ENCODE assay signal across 9 cellular contexts in the genomic region with DNA sequence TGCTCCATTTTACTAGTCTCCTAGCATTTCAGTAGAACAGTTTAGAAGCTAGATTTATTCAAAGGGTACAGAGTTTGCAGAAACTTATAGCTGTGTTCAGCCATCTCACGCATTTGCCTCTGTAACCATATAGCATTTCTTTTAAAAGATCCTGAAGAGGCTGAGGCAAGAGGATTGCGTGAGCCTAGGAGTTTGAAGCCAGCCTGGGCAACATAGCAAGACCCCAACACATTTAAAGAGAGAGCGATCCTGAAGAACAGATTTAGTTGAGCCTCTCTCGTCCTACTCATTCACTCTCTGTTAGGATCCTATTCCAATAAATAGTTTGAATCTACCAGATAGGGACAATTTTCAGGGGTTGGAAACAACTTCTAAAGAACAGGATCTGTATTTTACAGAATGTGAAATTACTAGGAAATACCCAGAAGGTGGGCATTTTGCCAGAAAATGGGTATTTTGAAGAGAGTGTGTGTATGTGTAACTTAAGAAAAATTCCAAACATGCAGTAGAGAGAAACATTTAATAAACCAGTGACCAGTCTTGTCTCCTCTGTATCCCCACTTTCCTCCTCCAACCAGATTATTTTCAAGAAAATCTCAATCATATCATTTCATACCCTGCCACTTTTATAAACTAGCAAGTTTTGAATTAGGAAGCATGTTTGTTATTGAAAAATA. TPM values are rescaled to one million over a fixed set of nuclear protein-coding genes. Genes with fewer than 3 reads are reported as not detected.
A peak's percentile ranks its signal among the peaks of the same experiment; 100 is the strongest.
DNase-seq lines count a peak whose midpoint lies in the region; ATAC-seq, FAIRE-seq and TF ChIP-seq lines count a peak whose summit lies in the region.
"Had no signal": no experiment of that assay in that cellular context is flagged by ENCODE, and none has a peak within 500 bp of the region (broad histone marks: within the 10 kb centered on the region; RNA-seq: fewer than 3 reads in every experiment).

No MANE protein-coding gene starts in this region.

- no peaks in the 10 kb centered on the region for H3K9me3 ChIP-seq in CD4-positive, CD25-positive, alpha-beta regulatory T cell (ENCODE audit: control insufficient read depth in 2 of 2, low read length in 2 of 2)
- no peaks in the 10 kb centered on the region for H3K9me3 ChIP-seq in right cardiac atrium (ENCODE audit: control insufficient read depth, low read length)
- H3K9me3 ChIP-seq: prostate gland had no signal

- H3K4me1 ChIP-seq in CD4-positive, CD25-positive, alpha-beta regulatory T cell (ENCODE audit: control insufficient read depth, insufficient read depth, low read length, poor library complexity, severe bottlenecking) = peaks cover 74% of the 10 kb centered on the region
- peaks cover 5% of the 10 kb centered on the region for H3K4me1 ChIP-seq in right cardiac atrium (ENCODE audit: control insufficient read depth, insufficient read depth, low read length)

- no peaks in the 10 kb centered on the region for H3K27me3 Mint-ChIP-seq in CD4-positive, CD25-positive, alpha-beta regulatory T cell
- H3K27me3 Mint-ChIP-seq in natural killer cell (ENCODE audit: low read depth in 2 of 2) = no peaks in the 10 kb centered on the region

- H3K4me1 Mint-ChIP-seq in CD4-positive, CD25-positive, alpha-beta regulatory T cell = peaks cover 28 to 71% (median 55%) of the 10 kb centered on the region in 4 donors
- peaks cover 57 to 60% of the 10 kb centered on the region in 2 donors for H3K4me1 Mint-ChIP-seq in natural killer cell

- H3K27ac ChIP-seq in CD4-positive, CD25-positive, alpha-beta regulatory T cell (ENCODE audit: insufficient read depth, low read length, poor library complexity, severe bottlenecking) = no peak overlapping the region
- no peak overlapping the region for H3K27ac ChIP-seq in right cardiac atrium (ENCODE audit: low read length)

- peak overlapping the region; percentile 33 for H3K4me3 ChIP-seq in CD4-positive, CD25-positive, alpha-beta regulatory T cell (ENCODE audit: low read depth, low read length)
- H3K4me3 ChIP-seq in bronchial epithelial cell (ENCODE audit: low read depth, low read length) = no peak overlapping the region
- no peak overlapping the region for H3K4me3 ChIP-seq in right cardiac atrium (ENCODE audit: low read length)
- H3K4me3 ChIP-seq: prostate gland had no signal

- no peak for ATAC-seq in CD4-positive, CD25-positive, alpha-beta regulatory T cell (ENCODE audit: low read depth in 2 of 2)
- ATAC-seq in natural killer cell (no peak), right cardiac atrium (no peak)

- peaks cover 27% of the 10 kb centered on the region for H3K36me3 Mint-ChIP-seq in CD4-positive, CD25-positive, alpha-beta regulatory T cell
- peaks cover 10% of the 10 kb centered on the region for H3K36me3 Mint-ChIP-seq in natural killer cell

- H3K27ac Mint-ChIP-seq in CD4-positive, CD25-positive, alpha-beta regulatory T cell = peak overlapping the region in 2 of 3 donors; percentile 14 to 61
- H3K27ac Mint-ChIP-seq in natural killer cell = peak overlapping the region; percentile 47 to 54

- FAIRE-seq in bronchial epithelial cell (lab: Jason Lieb, UNC) (no peak), GM12892 (lab: Jason Lieb, UNC) (no peak)

- no peak for TF ChIP-seq POLR2A in GM12892 (IDR thresholded peaks at IDR 0.05; ENCODE audit: low read depth, low read length)

- H3K9me3 Mint-ChIP-seq in CD4-positive, CD25-positive, alpha-beta regulatory T cell = no peaks in the 10 kb centered on the region
- no peaks in the 10 kb centered on the region for H3K9me3 Mint-ChIP-seq in natural killer cell

- TF ChIP-seq CTCF in bronchial epithelial cell (IDR thresholded peaks at IDR 0.05; ENCODE audit: insufficient read depth, low read length, severe bottlenecking) (no peak), natural killer cell (IDR thresholded peaks at IDR 0.05) (no peak)

- intact Hi-C loops in natural killer cell (cut with micrococcal nuclease) (no loop called here), right cardiac atrium (cut with DNase I) (no loop called here)

- peaks cover 20% of the 10 kb centered on the region for H3K36me3 ChIP-seq in CD4-positive, CD25-positive, alpha-beta regulatory T cell (ENCODE audit: control insufficient read depth, insufficient read depth, low read length)
- H3K36me3 ChIP-seq in bronchial epithelial cell (ENCODE audit: control insufficient read depth, insufficient read depth, low read length) = no peaks in the 10 kb centered on the region
- H3K36me3 ChIP-seq: prostate gland had no signal

- H3K27me3 ChIP-seq in CD4-positive, CD25-positive, alpha-beta regulatory T cell (ENCODE audit: control insufficient read depth, insufficient read depth, low read length) = no peaks in the 10 kb centered on the region
- H3K27me3 ChIP-seq in bronchial epithelial cell (ENCODE audit: control insufficient read depth, insufficient read depth, low read length) (no peaks in the 10 kb centered on the region), right cardiac atrium (ENCODE audit: control insufficient read depth, insufficient read depth) (no peaks in the 10 kb centered on the region)

- no peak for DNase-seq in CD4-positive, CD25-positive, alpha-beta regulatory T cell
- DNase-seq in LHCN-M2 (ENCODE audit: low read depth) = peak; percentile 80
- DNase-seq in bronchial epithelial cell (ENCODE audit: low read depth) = peak; percentile 33
- no peak for DNase-seq in natural killer cell
- no peak for DNase-seq in NCI-H2107 (lab: John Stamatoyannopoulos, UW)
- DNase-seq in stimulated activated CD4-positive, alpha-beta T cell treated with anti-CD3 and anti-CD28 coated beads, Interleukin-4, amount 100 ng/mL, for 1 hour = no peak
- DNase-seq in GM12892 (ENCODE audit: insufficient read length) = no peak
- no peak for DNase-seq in right cardiac atrium

- WGBS in right cardiac atrium = 93% methylated on average over 4 of the region's 4 CpGs

- H3K4me3 Mint-ChIP-seq in CD4-positive, CD25-positive, alpha-beta regulatory T cell = peak overlapping the region; percentile 1 to 84 (median 34)
- no peak overlapping the region for H3K4me3 Mint-ChIP-seq in natural killer cell

RNA-seq across cellular contexts. Expression of a gene that starts 4.5 kb away (rescaled TPM):
- 80.4 TPM for total RNA-seq in CD4-positive, CD25-positive, alpha-beta regulatory T cell
- 10 to 100 TPM; 18.2 to 29.0 (median 22.0) TPM for polyA plus RNA-seq in CD4-positive, CD25-positive, alpha-beta regulatory T cell
- total RNA-seq in LHCN-M2 (2014; rRNA removed) = 28.3 and 35.0 TPM in 2 replicates
- 62.8 TPM for polyA plus RNA-seq in LHCN-M2 (2012)
- 40.5 and 52.4 TPM in 2 replicates for total RNA-seq in bronchial epithelial cell
- 10 to 100 TPM; 53.1 to 75.7 (median 72.4) TPM for total RNA-seq in natural killer cell
- polyA plus RNA-seq in GM12892 (2012; ENCODE audit: missing spikeins) = 54.6 TPM
- 10 to 100 TPM; 52.9 to 73.5 (median 65.7) TPM for total RNA-seq in right cardiac atrium
- polyA plus RNA-seq in right cardiac atrium = 40.8 TPM

Comparison
In these comparisons a context has a peak if more than half of its experiments do, and no peak if none do; other contexts are left out.
1. DNase-seq: peak in LHCN-M2 (single experiment) and bronchial epithelial cell (single experiment); none in CD4-positive, CD25-positive, alpha-beta regulatory T cell (0 of 3), natural killer cell (single experiment), NCI-H2107 (single experiment), stimulated activated CD4-positive, alpha-beta T cell treated with anti-CD3 and anti-CD28 coated beads, Interleukin-4, amount 100 ng/mL, for 1 hour (single experiment), GM12892 (single experiment) and right cardiac atrium (0 of 3).